ENCODE assay signal across 26 cellular contexts in genomic region chr17:22503322-22503899, GRCh38.
A peak's percentile ranks its signal among the peaks of the same experiment; 100 is the strongest.
DNase-seq lines count a peak whose midpoint lies in the region; ATAC-seq, FAIRE-seq and TF ChIP-seq lines count a peak whose summit lies in the region.
"Had no signal": no experiment of that assay in that cellular context is flagged by ENCODE, and none has a peak within 500 bp of the region (broad histone marks: within the 10 kb centered on the region; RNA-seq: fewer than 3 reads in every experiment).

No MANE protein-coding gene starts in this region.

- no peak overlapping the region for H3K4me3 Mint-ChIP-seq in activated CD4-positive, alpha-beta memory T cell treated with anti-CD3 and anti-CD28 coated beads, Interleukin-2, amount 10 ng/mL, durations not matched to agents 7 days and 5 days
- H3K4me3 Mint-ChIP-seq: CD14-positive monocyte; CD4-positive, CD25-positive, alpha-beta regulatory T cell; CD8-positive, alpha-beta memory T cell had no signal

- no peaks in the 10 kb centered on the region for H3K27me3 ChIP-seq in pancreas
- H3K27me3 ChIP-seq: BE2C, BLaER1 had no signal

- DNase-seq in ecto neural progenitor cell (ENCODE audit: low spot score) (peak; percentile 19), posterior vena cava (ENCODE audit: low spot score) (peak; percentile 43), pancreas (no peak), superior temporal gyrus (ENCODE audit: extremely low spot score) (no peak)
- DNase-seq in activated CD4-positive, alpha-beta memory T cell treated with anti-CD3 and anti-CD28 coated beads, Interleukin-2, amount 10 ng/mL, durations not matched to agents 7 days and 5 days, result no peak
- DNase-seq: 8988T; ACHN; BE2C; C1 segment of cervical spinal cord; CD4-positive, alpha-beta memory T cell; CD4-positive, CD25-positive, alpha-beta regulatory T cell; CD8-positive, alpha-beta memory T cell; COR-L47; DMS 273 treated with DMSO at 0.1 percent for 48 hours; DMS153; DMS53; DMS79; DND-41; EL; GDM1 had no signal

- H3K36me3 Mint-ChIP-seq in activated CD4-positive, alpha-beta memory T cell treated with anti-CD3 and anti-CD28 coated beads, Interleukin-2, amount 10 ng/mL, durations not matched to agents 7 days and 5 days (ENCODE audit: low read depth), result no peaks in the 10 kb centered on the region
- H3K36me3 Mint-ChIP-seq: CD14-positive monocyte; CD4-positive, CD25-positive, alpha-beta regulatory T cell; CD8-positive, alpha-beta memory T cell had no signal

- H3K4me1 ChIP-seq in pancreas, result no peaks in the 10 kb centered on the region
- H3K4me1 ChIP-seq: BE2C had no signal

- POLR2A ChIA-PET in activated CD4-positive, alpha-beta memory T cell treated with anti-CD3 and anti-CD28 coated beads, Interleukin-2, amount 10 ng/mL, durations not matched to agents 7 days and 5 days (lab: Charles Lee), result no interaction called here

- CTCF ChIA-PET in activated CD4-positive, alpha-beta memory T cell treated with anti-CD3 and anti-CD28 coated beads, Interleukin-2, amount 10 ng/mL, durations not matched to agents 7 days and 5 days (lab: Charles Lee), result no interaction called here

- FAIRE-seq in pancreas (lab: Jason Lieb, UNC), result no peak
- FAIRE-seq: A204.1, GM12878, GM12892, GM18507 had no signal

- H3K9me3 ChIP-seq in pancreas, result no peaks in the 10 kb centered on the region
- H3K9me3 ChIP-seq: BE2C had no signal

- no peaks in the 10 kb centered on the region for H3K36me3 ChIP-seq in pancreas
- H3K36me3 ChIP-seq: BE2C, BLaER1 had no signal

- no peak overlapping the region for H3K4me3 ChIP-seq in pancreas
- H3K4me3 ChIP-seq: BLaER1, GM12878 had no signal

- H3K27me3 Mint-ChIP-seq in activated CD4-positive, alpha-beta memory T cell treated with anti-CD3 and anti-CD28 coated beads, Interleukin-2, amount 10 ng/mL, durations not matched to agents 7 days and 5 days, result no peaks in the 10 kb centered on the region
- H3K27me3 Mint-ChIP-seq: CD4-positive, alpha-beta memory T cell; CD4-positive, CD25-positive, alpha-beta regulatory T cell; CD8-positive, alpha-beta memory T cell had no signal

- no peaks in the 10 kb centered on the region for H3K4me1 Mint-ChIP-seq in activated CD4-positive, alpha-beta memory T cell treated with anti-CD3 and anti-CD28 coated beads, Interleukin-2, amount 10 ng/mL, durations not matched to agents 7 days and 5 days
- H3K4me1 Mint-ChIP-seq: CD14-positive monocyte; CD4-positive, alpha-beta memory T cell; CD4-positive, CD25-positive, alpha-beta regulatory T cell; CD8-positive, alpha-beta memory T cell had no signal

- intact Hi-C loops in posterior vena cava (cut with DNase I) (no loop called here), pancreas (cut with DNase I) (no loop called here)

- H3K27ac ChIP-seq in pancreas, result no peak overlapping the region
- H3K27ac ChIP-seq: BLaER1 had no signal

- no peak overlapping the region for H3K27ac Mint-ChIP-seq in activated CD4-positive, alpha-beta memory T cell treated with anti-CD3 and anti-CD28 coated beads, Interleukin-2, amount 10 ng/mL, durations not matched to agents 7 days and 5 days
- H3K27ac Mint-ChIP-seq: CD14-positive monocyte; CD4-positive, alpha-beta memory T cell; CD8-positive, alpha-beta memory T cell had no signal

- no peak for TF ChIP-seq CTCF in pancreas (IDR thresholded peaks at IDR 0.05)

- H3K9me3 Mint-ChIP-seq in activated CD4-positive, alpha-beta memory T cell treated with anti-CD3 and anti-CD28 coated beads, Interleukin-2, amount 10 ng/mL, durations not matched to agents 7 days and 5 days, result peaks cover 33% of the 10 kb centered on the region

- no peak for ATAC-seq in pancreas
- ATAC-seq: GM12878 had no signal

- 54 to 57% methylated on average over 5 of the region's 5 CpGs for WGBS in pancreas, 2 donors

Comparison
In these comparisons a context has a peak if more than half of its experiments do, and no peak if none do; other contexts are left out.
1. DNase-seq: peak in ecto neural progenitor cell (single experiment) and posterior vena cava (single experiment); none in pancreas (0 of 6), superior temporal gyrus (single experiment) and activated CD4-positive, alpha-beta memory T cell treated with anti-CD3 and anti-CD28 coated beads, Interleukin-2, amount 10 ng/mL, durations not matched to agents 7 days and 5 days (single experiment).